In genomic region chr9:120396926-120397325, GRCh38 we compare ENCODE assay signal across 29 cellular contexts.
DNase-seq lines count a peak whose midpoint lies in the region; ATAC-seq and TF ChIP-seq lines count a peak whose summit lies in the region.
"Had no signal": no experiment of that assay in that cellular context is flagged by ENCODE, and none has a peak within 500 bp of the region (broad histone marks: within the 10 kb centered on the region; RNA-seq: fewer than 3 reads in every experiment).

No MANE protein-coding gene starts in this region.

- H3K9ac ChIP-seq in mammary epithelial cell (ENCODE audit: insufficient read depth, low read length) (no peak overlapping the region), adipocyte (ENCODE audit: low read length) (no peak overlapping the region), skeletal muscle satellite cell (ENCODE audit: low read depth, low read length) (peak overlapping the region; percentile 13)
- H3K9ac ChIP-seq: neural progenitor cell had no signal

- peaks cover 57% of the 10 kb centered on the region for H3K36me3 Mint-ChIP-seq in MCF 10A (ENCODE audit: insufficient read depth, unreplicated experiment)

- H4K20me1 ChIP-seq in mammary epithelial cell (ENCODE audit: insufficient read depth, low read length) = no peaks in the 10 kb centered on the region

- peaks cover 27% of the 10 kb centered on the region for H3K4me1 Mint-ChIP-seq in MCF 10A (ENCODE audit: insufficient read depth, unreplicated experiment)
- H3K4me1 Mint-ChIP-seq: neural progenitor cell had no signal

- CTCF ChIA-PET in MCF 10A (lab: Yijun Ruan, JAX) = interaction anchor here (0.7 kb wide), 2 partner anchors 193 to 373 kb away, joined by 3 read pairs; no protein-coding TSS in a partner anchor
- CTCF ChIA-PET in mammary epithelial cell (lab: Charles Lee; ENCODE audit: low non-redundant PET) = no interaction called here

- in situ Hi-C loops in mammary epithelial cell (cut with MboI; ENCODE audit: low sequenced_read_pairs in 2 of 2) = no loop called here

- intact Hi-C loops in MCF 10A (cut with micrococcal nuclease) (no loop called here), mammary epithelial cell (cut with micrococcal nuclease) (no loop called here)

- no peak overlapping the region for H3K27ac ChIP-seq in mammary epithelial cell (ENCODE audit: insufficient read depth, low read depth, low read length)
- H3K27ac ChIP-seq: gastroesophageal sphincter, hepatocyte, neural progenitor cell, thyroid gland, vagina, WERI-Rb-1 had no signal

- H3K9me3 Mint-ChIP-seq in MCF 10A (ENCODE audit: unreplicated experiment) = no peaks in the 10 kb centered on the region
- H3K9me3 Mint-ChIP-seq: activated naive CD8-positive, alpha-beta T cell treated with anti-CD3 and anti-CD28 coated beads for 36 hours; CD4-positive, alpha-beta memory T cell; neural progenitor cell had no signal

- H3K4me2 ChIP-seq in mammary epithelial cell (ENCODE audit: insufficient read depth, low read depth, low read length) (no peak overlapping the region), skeletal muscle satellite cell (ENCODE audit: low read length) (no peak overlapping the region)
- H3K4me2 ChIP-seq: hepatocyte, neural progenitor cell had no signal

- H3K4me3 ChIP-seq in mammary epithelial cell (replicated peaks in 1 of 3; ENCODE audit: insufficient read depth in 1 of 3, low read depth in 2 of 3, low read length in 3 of 3) (no peak overlapping the region), adipocyte (ENCODE audit: low read length) (no peak overlapping the region), skeletal muscle satellite cell (ENCODE audit: low read length) (no peak overlapping the region)
- H3K4me3 ChIP-seq: gastroesophageal sphincter, hepatocyte, neural progenitor cell, spleen, thyroid gland, vagina had no signal

- TF ChIP-seq CTCF in MCF 10A (IDR thresholded peaks at IDR 0.05; ENCODE audit: unreplicated experiment) (no peak), mammary epithelial cell (conservative IDR thresholded peaks at IDR 0.05 in 1 of 2, IDR thresholded peaks at IDR 0.05 in 1 of 2; ENCODE audit: extremely low read depth in 1 of 2, insufficient read depth in 1 of 2, low read depth in 1 of 2, low read length in 2 of 2) (no peak)

- no peak for ATAC-seq in GM19463 (IDR thresholded peaks at IDR 0.05; ENCODE audit: unreplicated experiment)
- ATAC-seq: gastroesophageal sphincter, HepG2 had no signal

- BruUV-seq in MCF 10A (replicated peaks; lab: Mats Ljungman, UMichigan) = no TSS peak
- BruUV-seq in mammary epithelial cell (replicated peaks; lab: Mats Ljungman, UMichigan) = no TSS peak

- H3K9me3 ChIP-seq in mammary epithelial cell (replicated peaks; ENCODE audit: insufficient read depth, low read length) = no peaks in the 10 kb centered on the region
- H3K9me3 ChIP-seq in adipocyte (ENCODE audit: control insufficient read depth, low read length) = no peaks in the 10 kb centered on the region
- H3K9me3 ChIP-seq in skeletal muscle satellite cell (replicated peaks; ENCODE audit: low read length) = no peaks in the 10 kb centered on the region
- H3K9me3 ChIP-seq: gastroesophageal sphincter, spleen, thyroid gland, vagina had no signal

- H3K27ac Mint-ChIP-seq in MCF 10A (ENCODE audit: low read depth, unreplicated experiment) = no peak overlapping the region
- H3K27ac Mint-ChIP-seq: neural progenitor cell had no signal

- H3K4me1 ChIP-seq in mammary epithelial cell (ENCODE audit: insufficient read depth, low read length) (peaks cover 25% of the 10 kb centered on the region), adipocyte (ENCODE audit: control insufficient read depth, insufficient read depth, low read length) (peaks cover 30% of the 10 kb centered on the region), skeletal muscle satellite cell (ENCODE audit: control insufficient read depth, insufficient read depth, low read length) (peaks cover 81% of the 10 kb centered on the region)
- H3K4me1 ChIP-seq: gastroesophageal sphincter, neural progenitor cell, thyroid gland, vagina had no signal

- WGBS in mammary epithelial cell (ENCODE audit: low coverage, missing lambda C conversion rate) = 100% methylated on average over 6 of the region's 6 CpGs

- H3K4me3 Mint-ChIP-seq in MCF 10A (ENCODE audit: unreplicated experiment) = no peak overlapping the region
- H3K4me3 Mint-ChIP-seq: activated naive CD8-positive, alpha-beta T cell treated with anti-CD3 and anti-CD28 coated beads for 36 hours; CD4-positive, alpha-beta memory T cell; neural progenitor cell had no signal

- DNase-seq in MCF 10A (ENCODE audit: unreplicated experiment) (peak; percentile 9), mammary epithelial cell (no peak), adipocyte (ENCODE audit: low read depth) (peak; percentile 47), fibroblast of peridontal ligament (ENCODE audit: extremely low read depth) (peak; percentile 5), NCI-H1092 treated with DMSO at 0.1 percent for 48 hours (lab: John Stamatoyannopoulos, UW) (no peak), kidney tubule cell (ENCODE audit: low spot score) (no peak)
- DNase-seq: activated CD4-positive, alpha-beta T cell treated with anti-CD3 and anti-CD28 coated beads for 4 hours; activated CD8-positive, alpha-beta memory T cell treated with anti-CD3 and anti-CD28 coated beads for 24 hours; activated gamma-delta T cell; activated naive CD8-positive, alpha-beta T cell treated with anti-CD3 and anti-CD28 coated beads for 36 hours; CD4-positive, alpha-beta memory T cell; Karpas-422; left colon; NCI-H1694 treated with DMSO at 0.1 percent for 48 hours; NCI-H446 treated with DMSO at 0.1 percent for 48 hours; NCI-H774; spleen; stimulated activated CD4-positive, alpha-beta T cell treated with anti-CD3 and anti-CD28 coated beads, Interleukin-2, amount 100 ng/mL, for 24 hours; SW 1271; T1000; thyroid gland; WERI-Rb-1 had no signal

- POLR2A ChIA-PET in MCF 10A (lab: Yijun Ruan, JAX) = interaction anchor here (1.1 kb wide), 1 partner anchor 10 kb away, joined by 3 read pairs; no protein-coding TSS in a partner anchor

- H3K27me3 ChIP-seq in mammary epithelial cell (ENCODE audit: insufficient read depth, low read length) = no peaks in the 10 kb centered on the region
- H3K27me3 ChIP-seq in adipocyte (replicated peaks; ENCODE audit: control insufficient read depth, insufficient read depth, low read length) = no peaks in the 10 kb centered on the region
- no peaks in the 10 kb centered on the region for H3K27me3 ChIP-seq in skeletal muscle satellite cell (ENCODE audit: control insufficient read depth, insufficient read depth, low read length)
- H3K27me3 ChIP-seq: gastroesophageal sphincter, hepatocyte, neural progenitor cell, spleen, thyroid gland, vagina had no signal

- H3K27me3 Mint-ChIP-seq in MCF 10A (ENCODE audit: insufficient read depth, unreplicated experiment) = no peaks in the 10 kb centered on the region
- H3K27me3 Mint-ChIP-seq: activated naive CD8-positive, alpha-beta T cell treated with anti-CD3 and anti-CD28 coated beads for 36 hours; CD4-positive, alpha-beta memory T cell had no signal

- H2AFZ ChIP-seq in mammary epithelial cell (ENCODE audit: low read depth, low read length) = no peak overlapping the region
- H2AFZ ChIP-seq: hepatocyte, neural progenitor cell had no signal

- no peaks in the 10 kb centered on the region for H3K79me2 ChIP-seq in mammary epithelial cell (ENCODE audit: insufficient read depth, low read length)
- H3K79me2 ChIP-seq: hepatocyte had no signal

- dilution Hi-C loops in mammary epithelial cell (cut with HindIII; ENCODE audit: low sequenced_read_pairs) = no loop called here

- H3K36me3 ChIP-seq in mammary epithelial cell (ENCODE audit: insufficient read depth, low read length) = peaks cover 6% of the 10 kb centered on the region
- H3K36me3 ChIP-seq in adipocyte (ENCODE audit: control insufficient read depth, insufficient read depth, low read length, severe bottlenecking) = peaks cover 63% of the 10 kb centered on the region
- H3K36me3 ChIP-seq in skeletal muscle satellite cell (ENCODE audit: insufficient read depth, low read length) = peaks cover 78% of the 10 kb centered on the region

Comparison
In these comparisons a context has a peak if more than half of its experiments do, and no peak if none do; other contexts are left out.
1. DNase-seq: peak in MCF 10A (single experiment), adipocyte (single experiment) and fibroblast of peridontal ligament (single experiment); none in mammary epithelial cell (single experiment), NCI-H1092 treated with DMSO at 0.1 percent for 48 hours (single experiment) and kidney tubule cell (single experiment).